Comparison of ENCODE assay signal across 22 cellular contexts in the genomic region with DNA sequence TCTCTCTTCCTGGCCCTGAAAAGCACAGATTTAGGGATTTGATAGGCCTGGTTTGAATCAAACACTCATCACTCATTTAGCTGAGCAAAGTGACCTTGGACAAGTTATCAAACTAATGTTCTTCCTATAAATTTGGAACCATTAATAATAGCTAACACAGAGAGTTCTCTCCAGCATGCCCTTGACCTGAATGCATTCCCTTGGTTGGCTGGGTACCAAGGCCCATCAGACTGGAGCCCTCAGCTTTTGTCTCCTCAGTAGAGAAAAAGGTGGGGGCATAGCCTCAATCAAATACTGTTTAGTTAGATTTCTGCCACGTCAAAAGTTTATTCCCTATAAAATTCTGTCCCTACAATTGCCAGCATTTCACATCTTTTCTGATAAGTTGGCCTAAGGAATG. TPM values are rescaled to one million over a fixed set of nuclear protein-coding genes. Genes with fewer than 3 reads are reported as not detected.
DNase-seq lines count a peak whose midpoint lies in the region; ATAC-seq and TF ChIP-seq lines count a peak whose summit lies in the region.
"Had no signal": no experiment of that assay in that cellular context is flagged by ENCODE, and none has a peak within 500 bp of the region (broad histone marks: within the 10 kb centered on the region; RNA-seq: fewer than 3 reads in every experiment).

No MANE protein-coding gene starts in this region.

- H3K9me3 ChIP-seq in left ventricle myocardium inferior (replicated peaks): no peaks in the 10 kb centered on the region
- no peaks in the 10 kb centered on the region for H3K9me3 ChIP-seq in psoas muscle
- H3K9me3 ChIP-seq: Peyer's patch had no signal

- DNase-seq in Right ventricle myocardium superior: no peak
- no peak for DNase-seq in left cardiac atrium
- no peak for DNase-seq in left ventricle myocardium inferior
- no peak for DNase-seq in psoas muscle
- DNase-seq in activated CD4-positive, CD25-positive, alpha-beta regulatory T cell (lab: John Stamatoyannopoulos, UW): no peak
- DNase-seq: AML-193; Calu3; CD8-positive, alpha-beta memory T cell; DMS153; GOT3; HCEC 1CT; KBM-7; NCI-H1092; NCI-H146; NCI-H2029; NCI-H2227 treated with DMSO at 0.1 percent for 48 hours; NCI-H510A treated with DMSO at 0.1 percent for 48 hours; NCI-H748 treated with DMSO at 0.1 percent for 48 hours; Peyer's patch had no signal

- H3K27me3 ChIP-seq in left ventricle myocardium inferior (ENCODE audit: low read depth): no peaks in the 10 kb centered on the region
- no peaks in the 10 kb centered on the region for H3K27me3 ChIP-seq in psoas muscle (ENCODE audit: insufficient read depth in 3 of 3, low read length in 2 of 3)
- H3K27me3 ChIP-seq: Peyer's patch had no signal

- intact Hi-C loops in Right ventricle myocardium superior (cut with DNase I) (no loop called here), left cardiac atrium (cut with DNase I) (no loop called here), left ventricle myocardium inferior (cut with micrococcal nuclease) (no loop called here), psoas muscle (cut with DNase I) (no loop called here)

- 66 to 86% (median 82%) methylated on average over 1 of the region's 1 CpG for WGBS in psoas muscle, 3 donors

- H3K4me3 ChIP-seq in left ventricle myocardium inferior (no peak overlapping the region), psoas muscle (no peak overlapping the region)
- H3K4me3 ChIP-seq: Peyer's patch had no signal

- H3K27ac ChIP-seq in left ventricle myocardium inferior (replicated peaks) (peak overlapping the region; percentile 68), psoas muscle (peak overlapping the region; percentile 65)
- H3K27ac ChIP-seq: C4-2B, Peyer's patch had no signal

- peak; percentile 71 for ATAC-seq in Right ventricle myocardium superior (ENCODE audit: poor library complexity)
- no peak for ATAC-seq in left cardiac atrium
- ATAC-seq in psoas muscle: no peak
- no peak for ATAC-seq in HG03469 (IDR thresholded peaks at IDR 0.05; ENCODE audit: unreplicated experiment)
- ATAC-seq in GM19463 (IDR thresholded peaks at IDR 0.05; ENCODE audit: unreplicated experiment): no peak

- H3K36me3 ChIP-seq in left ventricle myocardium inferior: no peaks in the 10 kb centered on the region
- no peaks in the 10 kb centered on the region for H3K36me3 ChIP-seq in psoas muscle (ENCODE audit: insufficient read depth in 1 of 2, low read depth in 1 of 2)
- H3K36me3 ChIP-seq: Peyer's patch had no signal

- TF ChIP-seq CTCF in left ventricle myocardium inferior (IDR thresholded peaks at IDR 0.05; ENCODE audit: borderline replicate concordance) (no peak), psoas muscle (IDR thresholded peaks at IDR 0.05) (no peak)

- peaks cover 17% of the 10 kb centered on the region for H3K4me1 ChIP-seq in left ventricle myocardium inferior
- peaks cover 2% of the 10 kb centered on the region for H3K4me1 ChIP-seq in psoas muscle
- H3K4me1 ChIP-seq: Peyer's patch had no signal

RNA-seq across cellular contexts. Expression of a gene that starts 13.8 kb away (rescaled TPM):
- total RNA-seq in Right ventricle myocardium superior: 51.8 TPM
- total RNA-seq in left cardiac atrium: 10 to 100 TPM; 40.4 to 46.1 TPM
- 57.0 TPM for total RNA-seq in left ventricle myocardium inferior
- total RNA-seq in psoas muscle: 10 to 100 TPM; 58.8 to 78.2 (median 71.9) TPM
- polyA plus RNA-seq in psoas muscle: 10 to 100 TPM; 32.4 to 88.1 (median 39.5) TPM
